In genomic region chr4:73828945-73829344, GRCh38 we compare ENCODE assay signal across 24 cellular contexts. TPM values are rescaled to one million over a fixed set of nuclear protein-coding genes. Genes with fewer than 3 reads are reported as not detected.
DNase-seq lines count a peak whose midpoint lies in the region; ATAC-seq and TF ChIP-seq lines count a peak whose summit lies in the region.
"Had no signal": no experiment of that assay in that cellular context is flagged by ENCODE, and none has a peak within 500 bp of the region (broad histone marks: within the 10 kb centered on the region; RNA-seq: fewer than 3 reads in every experiment).

No MANE protein-coding gene starts in this region.

- H3K27me3 ChIP-seq in ascending aorta, result no peaks in the 10 kb centered on the region
- H3K27me3 ChIP-seq: SJSA1, thyroid gland had no signal

- H3K9me3 ChIP-seq in ascending aorta, result no peaks in the 10 kb centered on the region
- H3K9me3 ChIP-seq: SJSA1, thyroid gland had no signal

- no peak for TF ChIP-seq CTCF in fibroblast of mammary gland (conservative IDR thresholded peaks at IDR 0.05; ENCODE audit: control insufficient read depth, insufficient read depth, low read depth, low read length)
- TF ChIP-seq CTCF in ascending aorta (IDR thresholded peaks at IDR 0.05), result no peak

- peak; percentile 56 for ATAC-seq in Right ventricle myocardium superior (ENCODE audit: poor library complexity)
- ATAC-seq in GM21360 (IDR thresholded peaks at IDR 0.05; ENCODE audit: unreplicated experiment), result no peak
- no peak for ATAC-seq in HG02852 (IDR thresholded peaks at IDR 0.05; ENCODE audit: unreplicated experiment)
- ATAC-seq: GM23338 had no signal

- intact Hi-C loops in Right ventricle myocardium superior (cut with DNase I), result no loop called here
- intact Hi-C loops in cardiac septum (cut with DNase I), result no loop called here
- intact Hi-C loops in ascending aorta (cut with DNase I), result no loop called here

- no peaks in the 10 kb centered on the region for H3K36me3 ChIP-seq in ascending aorta
- H3K36me3 ChIP-seq: SJSA1, thyroid gland had no signal

- no peak for DNase-seq in Right ventricle myocardium superior
- no peak for DNase-seq in cardiac septum (ENCODE audit: low spot score)
- DNase-seq in SKM-1 treated with dmso at 0.1 percent for 144 hours (lab: John Stamatoyannopoulos, UW; ENCODE audit: unreplicated experiment), result peak; percentile 84
- DNase-seq in fibroblast of mammary gland (ENCODE audit: low read depth), result peak; percentile 81
- DNase-seq in ascending aorta (ENCODE audit: low spot score in 2 of 2), result no peak
- DNase-seq in middle frontal gyrus (ENCODE audit: extremely low spot score, low spot score), result no peak
- DNase-seq: activated CD4-positive, alpha-beta memory T cell treated with anti-CD3 and anti-CD28 coated beads for 36 hours; activated naive CD8-positive, alpha-beta T cell treated with anti-CD3 and anti-CD28 coated beads, Interleukin-2, amount 10 ng/mL, durations not matched to agents 7 days and 5 days; activated T-cell treated with anti-CD3 and anti-CD28 coated beads, Interleukin-2, amount 50 U/mL, for 48 hours; CD8-positive, alpha-beta memory T cell; kidney glomerular epithelial cell; NCI-H1092 treated with DMSO at 0.1 percent for 48 hours; NCI-H2171 treated with DMSO at 0.1 percent for 48 hours; NK-92 treated with Interleukin-12 subunit alpha and Interleukin-12 subunit beta, amount 100 ng/mL, for 24 hours; stimulated activated CD4-positive, alpha-beta T cell treated with anti-CD3 and anti-CD28 coated beads, Interleukin-4, amount 100 ng/mL, for 4 hours; thyroid gland had no signal

- no peaks in the 10 kb centered on the region for H3K4me1 ChIP-seq in ascending aorta
- H3K4me1 ChIP-seq: thyroid gland had no signal

- H3K27ac ChIP-seq in ascending aorta, result no peak overlapping the region
- H3K27ac ChIP-seq: SJSA1, thyroid gland had no signal

- no peak overlapping the region for H3K4me3 ChIP-seq in fibroblast of mammary gland (ENCODE audit: control insufficient read depth, low read depth, low read length)
- H3K4me3 ChIP-seq in ascending aorta, result no peak overlapping the region
- H3K4me3 ChIP-seq: GM23338, SJSA1, thyroid gland had no signal

RNA-seq across cellular contexts. Expression of gene CXCL6, which starts 7.5 kb away (rescaled TPM):
- total RNA-seq in Right ventricle myocardium superior (not detected), cardiac septum (0.22 TPM), ascending aorta (not detected)
- total RNA-seq: activated CD4-positive, alpha-beta memory T cell treated with anti-CD3 and anti-CD28 coated beads for 36 hours; activated naive CD8-positive, alpha-beta T cell treated with anti-CD3 and anti-CD28 coated beads, Interleukin-2, amount 10 ng/mL, durations not matched to agents 7 days and 5 days; CD8-positive, alpha-beta memory T cell; SJSA1; skeletal muscle tissue; thyroid gland had no signal

RNA-seq across cellular contexts. Expression of gene PF4V1, which starts 24.2 kb away (rescaled TPM):
- total RNA-seq in Right ventricle myocardium superior, result not detected
- not detected for total RNA-seq in cardiac septum
- total RNA-seq in ascending aorta, result not detected
- total RNA-seq: activated CD4-positive, alpha-beta memory T cell treated with anti-CD3 and anti-CD28 coated beads for 36 hours; activated naive CD8-positive, alpha-beta T cell treated with anti-CD3 and anti-CD28 coated beads, Interleukin-2, amount 10 ng/mL, durations not matched to agents 7 days and 5 days; CD8-positive, alpha-beta memory T cell; cerebellum; mucosa of gallbladder; osteocyte; SJSA1; skeletal muscle tissue; thyroid gland had no signal

RNA-seq across cellular contexts. Expression of gene CXCL1, which starts 40.2 kb away (rescaled TPM):
- total RNA-seq in Right ventricle myocardium superior (0.81 TPM), cardiac septum (0.86 TPM), ascending aorta (18.0 TPM)
- total RNA-seq: activated CD4-positive, alpha-beta memory T cell treated with anti-CD3 and anti-CD28 coated beads for 36 hours; activated naive CD8-positive, alpha-beta T cell treated with anti-CD3 and anti-CD28 coated beads, Interleukin-2, amount 10 ng/mL, durations not matched to agents 7 days and 5 days; CD8-positive, alpha-beta memory T cell had no signal

Comparison
In these comparisons a context has a peak if more than half of its experiments do, and no peak if none do; other contexts are left out.
1. DNase-seq: peak in SKM-1 treated with dmso at 0.1 percent for 144 hours (single experiment) and fibroblast of mammary gland (single experiment); none in Right ventricle myocardium superior (single experiment), cardiac septum (single experiment), ascending aorta (0 of 2) and middle frontal gyrus (single experiment).
2. RNA of gene CXCL1, which starts 40.2 kb away (total RNA-seq): 18.0 TPM in ascending aorta (single experiment); 0.86 TPM in cardiac septum (single experiment) and 0.81 TPM in Right ventricle myocardium superior (single experiment); every median in the first group is over 10 times any median in the second.